9 cellular contexts compared by ENCODE assay signal in genomic region chr5:82347213-82347947, GRCh38.
DNase-seq lines count a peak whose midpoint lies in the region; ATAC-seq and TF ChIP-seq lines count a peak whose summit lies in the region.
"Had no signal": no experiment of that assay in that cellular context is flagged by ENCODE, and none has a peak within 500 bp of the region (broad histone marks: within the 10 kb centered on the region; RNA-seq: fewer than 3 reads in every experiment).

No MANE protein-coding gene starts in this region.

- intact Hi-C loops in posterior vena cava (cut with DNase I) = no loop called here

- H3K9me3 ChIP-seq in RWPE2 (ENCODE audit: severe bottlenecking) (peaks cover 2% of the 10 kb centered on the region), gastroesophageal sphincter (no peaks in the 10 kb centered on the region)

- TF ChIP-seq POLR2A in gastroesophageal sphincter (IDR thresholded peaks at IDR 0.05) = no peak

- H3K4me3 ChIP-seq in RWPE2 (ENCODE audit: severe bottlenecking) (no peak overlapping the region), gastroesophageal sphincter (peak overlapping the region in 1 of 2 donors; percentile 10)

- H3K4me1 ChIP-seq in RWPE2 (ENCODE audit: insufficient read depth, poor library complexity, severe bottlenecking) (peaks cover 5% of the 10 kb centered on the region), gastroesophageal sphincter (peaks cover 0 to 35% (median 12%) of the 10 kb centered on the region in 3 donors)

- TF ChIP-seq EP300 in gastroesophageal sphincter (IDR thresholded peaks at IDR 0.05) = no peak

- H3K27ac ChIP-seq in RWPE2 (ENCODE audit: poor library complexity, severe bottlenecking) (no peak overlapping the region), gastroesophageal sphincter (peak overlapping the region in 3 of 4 donors; percentile 60 to 63 (median 63))

- H3K27me3 ChIP-seq in RWPE2 (ENCODE audit: insufficient read depth, poor library complexity, severe bottlenecking) = no peaks in the 10 kb centered on the region
- H3K27me3 ChIP-seq in gastroesophageal sphincter = no peaks in the 10 kb centered on the region

- peak; percentile 83 for DNase-seq in Daoy (ENCODE audit: low read depth)
- DNase-seq in RWPE2 (ENCODE audit: low spot score) = no peak
- DNase-seq in posterior vena cava (ENCODE audit: low spot score) = peak; percentile 82
- no peak for DNase-seq in SKM-1 (lab: John Stamatoyannopoulos, UW; ENCODE audit: unreplicated experiment)

- ATAC-seq in RWPE2 (ENCODE audit: low read depth) (0 out of 3 replicates have a peak, but pooled peaks have one; percentile 4), gastroesophageal sphincter (peak; percentile 47), HG02763 (IDR thresholded peaks at IDR 0.05; ENCODE audit: unreplicated experiment) (no peak), HG03342 (IDR thresholded peaks at IDR 0.05; ENCODE audit: unreplicated experiment) (no peak), HG03457 (IDR thresholded peaks at IDR 0.05; ENCODE audit: unreplicated experiment) (no peak)
- ATAC-seq: esophagus mucosa had no signal

- TF ChIP-seq CTCF in RWPE2 (IDR thresholded peaks at IDR 0.05; ENCODE audit: poor library complexity, severe bottlenecking) (no peak), gastroesophageal sphincter (IDR thresholded peaks at IDR 0.05) (no peak)

- 42% methylated on average over 10 of the region's 12 CpGs; no CpG with 5 or more reads in 1 of the 2 donors for WGBS in gastroesophageal sphincter (ENCODE audit: low coverage in 1 of 2), 2 donors

- no peaks in the 10 kb centered on the region for H3K36me3 ChIP-seq in RWPE2 (ENCODE audit: low read depth)
- no peaks in the 10 kb centered on the region for H3K36me3 ChIP-seq in gastroesophageal sphincter

Comparison
In these comparisons a context has a peak if more than half of its experiments do, and no peak if none do; other contexts are left out.
1. DNase-seq: peak in Daoy (single experiment) and posterior vena cava (single experiment); none in RWPE2 (single experiment) and SKM-1 (single experiment).
2. ATAC-seq: peak in RWPE2 (single experiment) and gastroesophageal sphincter (single experiment); none in HG02763 (single experiment), HG03342 (single experiment) and HG03457 (single experiment).